In the genomic region with DNA sequence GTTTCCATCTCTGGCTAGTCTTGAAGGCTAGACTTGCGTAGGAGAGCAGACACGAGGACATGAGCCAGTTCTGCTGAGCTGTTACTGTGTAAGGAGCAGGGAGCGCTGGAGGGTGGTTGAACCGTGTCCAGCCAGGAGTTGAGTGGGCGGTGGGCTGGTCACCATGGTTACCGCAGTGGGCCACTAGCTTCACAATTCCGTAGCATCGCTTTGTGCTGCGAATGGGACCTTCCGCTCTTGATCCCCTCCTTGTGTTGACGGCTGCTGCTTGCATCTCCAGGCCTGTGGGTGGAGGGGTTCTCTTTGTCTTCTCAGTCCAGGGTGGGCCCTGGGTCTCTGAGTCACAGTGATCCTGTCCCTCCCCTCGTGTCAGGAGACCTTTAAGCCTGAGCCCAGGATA, we compare ENCODE assay signal across 19 cellular contexts. TPM values are rescaled to one million over a fixed set of nuclear protein-coding genes. Genes with fewer than 3 reads are reported as not detected.
A peak's percentile ranks its signal among the peaks of the same experiment; 100 is the strongest.
DNase-seq lines count a peak whose midpoint lies in the region; ATAC-seq, FAIRE-seq and TF ChIP-seq lines count a peak whose summit lies in the region.
"Had no signal": no experiment of that assay in that cellular context is flagged by ENCODE, and none has a peak within 500 bp of the region (broad histone marks: within the 10 kb centered on the region; RNA-seq: fewer than 3 reads in every experiment).

No MANE protein-coding gene starts in this region.

- H4K20me1 ChIP-seq in K562 (replicated peaks; ENCODE audit: control insufficient read depth, insufficient read depth, low read length) = no peaks in the 10 kb centered on the region

- H3K36me3 ChIP-seq in K562 (ENCODE audit: control insufficient read depth, insufficient read depth, low read length) (no peaks in the 10 kb centered on the region), psoas muscle (ENCODE audit: insufficient read depth in 1 of 2, low read depth in 1 of 2) (no peaks in the 10 kb centered on the region)
- H3K36me3 ChIP-seq: SJSA1 had no signal

- TF ChIP-seq CTCF in K562 (IDR thresholded peaks at IDR 0.05 in 2 of 3, conservative IDR thresholded peaks at IDR 0.05 in 1 of 3; ENCODE audit: insufficient read depth in 2 of 3, low read depth in 1 of 3, low read length in 3 of 3) (no peak), psoas muscle (IDR thresholded peaks at IDR 0.05) (no peak)

- H3K9me1 ChIP-seq in K562 (ENCODE audit: control insufficient read depth, insufficient read depth, low read length) = no peaks in the 10 kb centered on the region

- in situ Hi-C loops in K562 (cut with MboI) = no loop called here

- CTCF ChIA-PET in activated CD4-positive, alpha-beta T cell treated with anti-CD3 and anti-CD28 coated beads for 36 hours (lab: Charles Lee) = no interaction called here
- CTCF ChIA-PET in K562 (lab: Yijun Ruan, JAX; ENCODE audit: low intra/inter-chr PET ratio) = no interaction called here

- no TSS peak for BruUV-seq in K562 (replicated peaks; lab: Mats Ljungman, UMichigan)

- TF ChIP-seq EP300 in K562 (IDR thresholded peaks at IDR 0.05; ENCODE audit: low read length) = no peak

- no peak for FAIRE-seq in K562 (lab: Jason Lieb, UNC)
- FAIRE-seq: A204.1 had no signal

- H3K27me3 ChIP-seq in K562 (ENCODE audit: control insufficient read depth in 2 of 2, insufficient read depth in 2 of 2, low read length in 2 of 2) = no peaks in the 10 kb centered on the region
- no peaks in the 10 kb centered on the region for H3K27me3 ChIP-seq in psoas muscle (ENCODE audit: insufficient read depth in 3 of 3, low read length in 2 of 3)
- H3K27me3 ChIP-seq: SJSA1 had no signal

- no peaks in the 10 kb centered on the region; a peak in 1 of 5 replicates for H3K4me1 ChIP-seq in K562 (replicated peaks in 1 of 2; ENCODE audit: control insufficient read depth in 2 of 2, insufficient read depth in 2 of 2, low read length in 2 of 2)
- H3K4me1 ChIP-seq in psoas muscle = no peaks in the 10 kb centered on the region
- H3K4me1 ChIP-seq: SJSA1 had no signal

- H3K4me3 ChIP-seq in K562 = no peak overlapping the region
- H3K4me3 ChIP-seq in psoas muscle = no peak overlapping the region
- H3K4me3 ChIP-seq: SJSA1 had no signal

- POLR2A ChIA-PET in activated CD4-positive, alpha-beta T cell treated with anti-CD3 and anti-CD28 coated beads for 36 hours (lab: Charles Lee) = no interaction called here
- POLR2A ChIA-PET in K562 (lab: Yijun Ruan, JAX) = no interaction called here

- H3K79me2 ChIP-seq in K562 (ENCODE audit: control insufficient read depth, insufficient read depth, low read length) = no peaks in the 10 kb centered on the region

- no peak for DNase-seq in activated CD4-positive, alpha-beta T cell treated with anti-CD3 and anti-CD28 coated beads for 36 hours
- no peak for DNase-seq in activated CD4-positive, alpha-beta T cell treated with anti-CD3 and anti-CD28 coated beads for 1 hour
- DNase-seq in K562 (ENCODE audit: extremely low read depth in 1 of 4, low spot score in 3 of 4) (peak in 1 of 4 experiments; percentile 7), iris pigment epithelial cell (ENCODE audit: low read depth) (peak; percentile 39), superior temporal gyrus (ENCODE audit: extremely low spot score) (peak; percentile 46), psoas muscle (no peak)
- no peak for DNase-seq in activated CD4-positive, alpha-beta T cell treated with anti-CD3 and anti-CD28 coated beads for 48 hours
- DNase-seq: activated CD8-positive, alpha-beta memory T cell treated with anti-CD3 and anti-CD28 coated beads, Interleukin-2, amount 10 ng/mL, durations not matched to agents 7 days and 5 days; activated naive CD8-positive, alpha-beta T cell treated with anti-CD3 and anti-CD28 coated beads, Interleukin-2, amount 50 U/mL, for 24 hours; HFFc6; immature natural killer cell; NCI-H2081 treated with DMSO at 0.1 percent for 48 hours had no signal

- no peaks in the 10 kb centered on the region for H3K27me3 Mint-ChIP-seq in activated CD4-positive, alpha-beta T cell treated with anti-CD3 and anti-CD28 coated beads for 36 hours
- H3K27me3 Mint-ChIP-seq: activated CD8-positive, alpha-beta memory T cell treated with anti-CD3 and anti-CD28 coated beads, Interleukin-2, amount 10 ng/mL, durations not matched to agents 7 days and 5 days; activated naive CD8-positive, alpha-beta T cell treated with anti-CD3 and anti-CD28 coated beads, Interleukin-2, amount 50 U/mL, for 24 hours; dendritic cell treated with granulocyte-macrophage colony-stimulating factor and Interleukin-4, amounts not matched to agents 40 ng/mL and 50 ng/mL, for 4 days; stimulated activated naive CD8-positive, alpha-beta T cell treated with anti-CD3 and anti-CD28 coated beads, Interleukin-15, Interleukin-2, amounts not matched to agents 100 ng/mL and 50 ng/mL, for 24 hours had no signal

- H3K36me3 Mint-ChIP-seq in activated CD4-positive, alpha-beta T cell treated with anti-CD3 and anti-CD28 coated beads for 36 hours (ENCODE audit: low read depth) = peaks cover 5% of the 10 kb centered on the region

- ATAC-seq in activated CD4-positive, alpha-beta T cell treated with anti-CD3 and anti-CD28 coated beads for 36 hours = no peak
- ATAC-seq in K562 = no peak; the same call in 2 of the 3 replicates
- no peak for ATAC-seq in HG03342 (IDR thresholded peaks at IDR 0.05; ENCODE audit: unreplicated experiment)
- ATAC-seq in psoas muscle = no peak
- ATAC-seq: activated CD8-positive, alpha-beta memory T cell treated with anti-CD3 and anti-CD28 coated beads, Interleukin-2, amount 10 ng/mL, durations not matched to agents 7 days and 5 days; activated naive CD8-positive, alpha-beta T cell treated with anti-CD3 and anti-CD28 coated beads, Interleukin-2, amount 50 U/mL, for 24 hours had no signal

- no peaks in the 10 kb centered on the region for H3K9me3 Mint-ChIP-seq in activated CD4-positive, alpha-beta T cell treated with anti-CD3 and anti-CD28 coated beads for 36 hours (ENCODE audit: low read depth)
- H3K9me3 Mint-ChIP-seq: activated naive CD8-positive, alpha-beta T cell treated with anti-CD3 and anti-CD28 coated beads, Interleukin-2, amount 50 U/mL, for 24 hours; dendritic cell treated with granulocyte-macrophage colony-stimulating factor and Interleukin-4, amounts not matched to agents 40 ng/mL and 50 ng/mL, for 4 days; HFFc6; immature natural killer cell; stimulated activated naive CD8-positive, alpha-beta T cell treated with anti-CD3 and anti-CD28 coated beads, Interleukin-15, Interleukin-2, amounts not matched to agents 100 ng/mL and 50 ng/mL, for 24 hours had no signal

- no peak for TF ChIP-seq RAD21 in K562 (CRISPR knock-in tag; conservative IDR thresholded peaks at IDR 0.05 in 1 of 2, IDR thresholded peaks at IDR 0.05 in 1 of 2)

- intact Hi-C loops in activated CD4-positive, alpha-beta T cell treated with anti-CD3 and anti-CD28 coated beads for 36 hours (cut with DNase I, micrococcal nuclease) = no loop called here
- intact Hi-C loops in K562 (cut with micrococcal nuclease) (no loop called here), psoas muscle (cut with DNase I) (no loop called here)

- no peak overlapping the region for H2AFZ ChIP-seq in K562 (ENCODE audit: low read depth, low read length)

- H3K9ac ChIP-seq in K562 (ENCODE audit: insufficient read depth in 1 of 2, low read depth in 2 of 2, low read length in 2 of 2) = peak overlapping the region in 1 of 2 experiments; percentile 18; a peak in 2 of 4 replicates

- H3K9me3 ChIP-seq in K562 (replicated peaks; ENCODE audit: control insufficient read depth, insufficient read depth, low read depth, low read length) (no peaks in the 10 kb centered on the region), psoas muscle (no peaks in the 10 kb centered on the region)
- H3K9me3 ChIP-seq: SJSA1 had no signal

- H3K27ac ChIP-seq in K562 (ENCODE audit: extremely low read depth, low read depth, low read length) (no peak overlapping the region), psoas muscle (no peak overlapping the region)
- H3K27ac ChIP-seq: SJSA1 had no signal

- H3K4me3 Mint-ChIP-seq in activated CD4-positive, alpha-beta T cell treated with anti-CD3 and anti-CD28 coated beads for 36 hours = no peak overlapping the region
- H3K4me3 Mint-ChIP-seq: activated CD8-positive, alpha-beta memory T cell treated with anti-CD3 and anti-CD28 coated beads, Interleukin-2, amount 10 ng/mL, durations not matched to agents 7 days and 5 days; activated naive CD8-positive, alpha-beta T cell treated with anti-CD3 and anti-CD28 coated beads, Interleukin-2, amount 50 U/mL, for 24 hours; dendritic cell treated with granulocyte-macrophage colony-stimulating factor and Interleukin-4, amounts not matched to agents 40 ng/mL and 50 ng/mL, for 4 days; HFFc6; immature natural killer cell; stimulated activated naive CD8-positive, alpha-beta T cell treated with anti-CD3 and anti-CD28 coated beads, Interleukin-15, Interleukin-2, amounts not matched to agents 100 ng/mL and 50 ng/mL, for 24 hours had no signal

- TF ChIP-seq POLR2A in K562 (conservative IDR thresholded peaks at IDR 0.05) = no peak

- H3K27ac Mint-ChIP-seq in activated CD4-positive, alpha-beta T cell treated with anti-CD3 and anti-CD28 coated beads for 36 hours = peak overlapping the region; percentile 25
- H3K27ac Mint-ChIP-seq: activated CD8-positive, alpha-beta memory T cell treated with anti-CD3 and anti-CD28 coated beads, Interleukin-2, amount 10 ng/mL, durations not matched to agents 7 days and 5 days; activated naive CD8-positive, alpha-beta T cell treated with anti-CD3 and anti-CD28 coated beads, Interleukin-2, amount 50 U/mL, for 24 hours; dendritic cell treated with granulocyte-macrophage colony-stimulating factor and Interleukin-4, amounts not matched to agents 40 ng/mL and 50 ng/mL, for 4 days; HFFc6; immature natural killer cell; stimulated activated naive CD8-positive, alpha-beta T cell treated with anti-CD3 and anti-CD28 coated beads, Interleukin-15, Interleukin-2, amounts not matched to agents 100 ng/mL and 50 ng/mL, for 24 hours had no signal

- H3K4me1 Mint-ChIP-seq in activated CD4-positive, alpha-beta T cell treated with anti-CD3 and anti-CD28 coated beads for 36 hours = peaks cover 40% of the 10 kb centered on the region
- H3K4me1 Mint-ChIP-seq: immature natural killer cell had no signal

- no peak overlapping the region for H3K4me2 ChIP-seq in K562 (ENCODE audit: insufficient read depth, low read length)

- 60% methylated on average over 12 of the region's 12 CpGs for WGBS in K562 (ENCODE audit: insufficient coverage, low coverage, missing lambda C conversion rate)
- WGBS in psoas muscle, 3 donors = 58 to 67% (median 64%) methylated on average over 12 of the region's 12 CpGs

RNA-seq across cellular contexts. Expression of a gene that starts 49.4 kb away (rescaled TPM):
- total RNA-seq in activated CD4-positive, alpha-beta T cell treated with anti-CD3 and anti-CD28 coated beads for 36 hours = not detected
- total RNA-seq in K562 (2011; cell fraction: chromatin; rRNA removed; ENCODE audit: low replicate concordance) = not detected in 2 replicates
- total RNA-seq in K562 (2011; cell fraction: nucleolus; rRNA removed) = not detected in 2 replicates
- not detected in 2 replicates for total RNA-seq in K562 (2011; cell fraction: nucleoplasm; rRNA removed)
- total RNA-seq in K562 (2014; rRNA removed) (not detected in 2 replicates), K562 (2014; rRNA removed; fragmentation: Illumina TruSeq; extraction: Trizol) (not detected in 2 replicates), K562 (2015; rRNA removed; fragmentation: Illumina TruSeq; extraction: Trizol) (not detected in 2 replicates), K562 (2021) (not detected in 2 replicates), psoas muscle (not detected)
- polyA plus RNA-seq in K562 (2011; rRNA removed) (not detected in 2 replicates), K562 (2014; fragmentation: Illumina TruSeq; extraction: Trizol) (not detected in 2 replicates), K562 (2014; fragmentation: Nextera tagmentation; extraction: Ambion mirVana) (not detected), K562 (2014; rRNA removed) (not detected in 2 replicates), psoas muscle (not detected)
- not detected in 2 replicates for polyA plus RNA-seq in K562 (2011; cell fraction: cytosol; rRNA removed)
- polyA plus RNA-seq in K562 (2011; cell fraction: nucleus; rRNA removed) = not detected in 2 replicates
- polyA plus RNA-seq in K562 (2012) = not detected in 2 replicates
- polyA minus RNA-seq in K562 (2011; rRNA and poly(A)+ RNA removed) = not detected in 2 replicates
- not detected in 2 replicates for polyA minus RNA-seq in K562 (2011; cell fraction: cytosol; rRNA and poly(A)+ RNA removed)
- polyA minus RNA-seq in K562 (2011; cell fraction: nucleus; rRNA and poly(A)+ RNA removed) = not detected in 2 replicates
- total RNA-seq: activated CD8-positive, alpha-beta memory T cell treated with anti-CD3 and anti-CD28 coated beads, Interleukin-2, amount 10 ng/mL, durations not matched to agents 7 days and 5 days; fibroblast of lung; HFFc6; M059J; SJSA1 had no signal
- polyA plus RNA-seq: fibroblast of lung had no signal

RNA-seq across cellular contexts. Expression of a gene that starts 49.7 kb away (rescaled TPM):
- total RNA-seq in activated CD4-positive, alpha-beta T cell treated with anti-CD3 and anti-CD28 coated beads for 36 hours = 10 to 100 TPM; 37.2 to 41.1 TPM
- total RNA-seq in K562 (2011; cell fraction: chromatin; rRNA removed; ENCODE audit: low replicate concordance) = 121 and 161 TPM in 2 replicates
- 71.5 and 73.4 TPM in 2 replicates for total RNA-seq in K562 (2011; cell fraction: nucleolus; rRNA removed)
- total RNA-seq in K562 (2011; cell fraction: nucleoplasm; rRNA removed) = 64.7 and 80.1 TPM in 2 replicates
- 18.9 and 19.1 TPM in 2 replicates for total RNA-seq in K562 (2014; rRNA removed)
- 23.4 and 24.0 TPM in 2 replicates for total RNA-seq in K562 (2014; rRNA removed; fragmentation: Illumina TruSeq; extraction: Trizol)
- 25.5 and 27.0 TPM in 2 replicates for total RNA-seq in K562 (2015; rRNA removed; fragmentation: Illumina TruSeq; extraction: Trizol)
- total RNA-seq in K562 (2021) = 30.6 and 31.5 TPM in 2 replicates
- polyA plus RNA-seq in K562 (2011; rRNA removed) = 31.3 and 35.0 TPM in 2 replicates
- 17.2 and 17.8 TPM in 2 replicates for polyA plus RNA-seq in K562 (2011; cell fraction: cytosol; rRNA removed)
- 91.1 and 92.7 TPM in 2 replicates for polyA plus RNA-seq in K562 (2011; cell fraction: nucleus; rRNA removed)
- polyA plus RNA-seq in K562 (2012) = 19.2 and 26.1 TPM in 2 replicates
- polyA plus RNA-seq in K562 (2014; fragmentation: Illumina TruSeq; extraction: Trizol) = 24.7 and 25.5 TPM in 2 replicates
- 1 to 10 TPM; 5.0 to 8.8 TPM for polyA plus RNA-seq in K562 (2014; fragmentation: Nextera tagmentation; extraction: Ambion mirVana)
- 28.6 and 32.1 TPM in 2 replicates for polyA plus RNA-seq in K562 (2014; rRNA removed)
- 48.7 and 53.2 TPM in 2 replicates for polyA minus RNA-seq in K562 (2011; rRNA and poly(A)+ RNA removed)
- polyA minus RNA-seq in K562 (2011; cell fraction: cytosol; rRNA and poly(A)+ RNA removed) = 20.9 and 22.3 TPM in 2 replicates
- 38.4 and 70.9 TPM in 2 replicates for polyA minus RNA-seq in K562 (2011; cell fraction: nucleus; rRNA and poly(A)+ RNA removed)
- 10 to 100 TPM; 23.5 to 24.9 (median 24.2) TPM for total RNA-seq in psoas muscle
- 10 to 100 TPM; 11.4 to 26.3 (median 12.0) TPM for polyA plus RNA-seq in psoas muscle

Comparison
In these comparisons a context has a peak if more than half of its experiments do, and no peak if none do; other contexts are left out.
1. DNase-seq: peak in iris pigment epithelial cell (single experiment) and superior temporal gyrus (single experiment); none in activated CD4-positive, alpha-beta T cell treated with anti-CD3 and anti-CD28 coated beads for 36 hours (single experiment), activated CD4-positive, alpha-beta T cell treated with anti-CD3 and anti-CD28 coated beads for 1 hour (single experiment), psoas muscle (0 of 2) and activated CD4-positive, alpha-beta T cell treated with anti-CD3 and anti-CD28 coated beads for 48 hours (single experiment).